Comparison of ENCODE assay signal across 22 cellular contexts in the genomic region with DNA sequence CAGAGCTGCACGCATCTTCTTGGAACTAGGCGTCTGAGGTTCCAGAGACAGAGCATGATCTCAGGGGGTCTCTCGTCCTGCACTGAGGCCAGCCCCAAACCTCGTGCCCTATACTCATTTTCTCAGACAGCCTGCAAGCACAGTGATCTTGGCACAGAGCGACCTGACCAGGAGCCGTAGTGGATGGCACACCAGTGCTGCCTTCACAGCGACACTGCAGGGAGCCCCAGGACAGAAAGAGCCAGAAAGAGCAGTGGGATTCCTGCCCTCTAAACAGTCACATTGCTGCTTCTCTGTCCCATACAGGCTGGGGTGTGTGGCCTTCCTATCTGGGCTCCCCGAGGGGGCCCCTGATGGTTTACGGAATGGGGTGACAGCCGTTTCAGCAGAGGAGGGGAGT.
A peak's percentile ranks its signal among the peaks of the same experiment; 100 is the strongest.
DNase-seq lines count a peak whose midpoint lies in the region; ATAC-seq, FAIRE-seq and TF ChIP-seq lines count a peak whose summit lies in the region.
"Had no signal": no experiment of that assay in that cellular context is flagged by ENCODE, and none has a peak within 500 bp of the region (broad histone marks: within the 10 kb centered on the region; RNA-seq: fewer than 3 reads in every experiment).

No MANE protein-coding gene starts in this region.

- peaks cover 5% of the 10 kb centered on the region for H3K27me3 Mint-ChIP-seq in neural progenitor cell (ENCODE audit: insufficient read depth, low read depth)
- peaks cover 70% of the 10 kb centered on the region for H3K27me3 Mint-ChIP-seq in stimulated activated memory B cell treated with anti-CD40 and anti-IgM and Interleukin-4, amounts not matched to agents 10 μg/mL and 1 μg/mL and 100 μg/mL, for 72 hours

- H2AFZ ChIP-seq in neural progenitor cell (replicated peaks), result no peak overlapping the region
- H2AFZ ChIP-seq: GM23248 had no signal

- no peak for TF ChIP-seq POLR2A in A549 (IDR thresholded peaks at IDR 0.05; ENCODE audit: low read length)

- H3K4me1 ChIP-seq in A549, result peaks cover 45% of the 10 kb centered on the region
- peaks cover 18% of the 10 kb centered on the region for H3K4me1 ChIP-seq in neural progenitor cell

- TF ChIP-seq CTCF in A549 (IDR thresholded peaks at IDR 0.05) (no peak), neural progenitor cell (IDR thresholded peaks at IDR 0.05) (no peak)

- peak overlapping the region; percentile 27 to 78; a peak in 4 of 6 replicates for H3K27ac ChIP-seq in A549
- no peak overlapping the region for H3K27ac ChIP-seq in neural progenitor cell
- H3K27ac ChIP-seq: 22Rv1, GM23248 had no signal

- H3K36me3 Mint-ChIP-seq in neural progenitor cell, result no peaks in the 10 kb centered on the region
- H3K36me3 Mint-ChIP-seq in stimulated activated memory B cell treated with anti-CD40 and anti-IgM and Interleukin-4, amounts not matched to agents 10 μg/mL and 1 μg/mL and 100 μg/mL, for 72 hours, result peaks cover 4% of the 10 kb centered on the region
- H3K36me3 Mint-ChIP-seq: CD14-positive monocyte; CD8-positive, alpha-beta memory T cell had no signal

- peaks cover 2% of the 10 kb centered on the region for H3K9me3 Mint-ChIP-seq in neural progenitor cell
- H3K9me3 Mint-ChIP-seq in stimulated activated memory B cell treated with anti-CD40 and anti-IgM and Interleukin-4, amounts not matched to agents 10 μg/mL and 1 μg/mL and 100 μg/mL, for 72 hours, result no peaks in the 10 kb centered on the region
- H3K9me3 Mint-ChIP-seq: CD4-positive, alpha-beta T cell; CD8-positive, alpha-beta memory T cell had no signal

- in situ Hi-C loops in G401 (cut with HindIII; ENCODE audit: low sequenced_read_pairs), result no loop called here

- no peak overlapping the region for H3K9ac ChIP-seq in neural progenitor cell
- H3K9ac ChIP-seq: GM23248 had no signal

- TF ChIP-seq EP300 in A549 (IDR thresholded peaks at IDR 0.05), result no peak

- H3K4me3 Mint-ChIP-seq in neural progenitor cell, result no peak overlapping the region
- H3K4me3 Mint-ChIP-seq in stimulated activated memory B cell treated with anti-CD40 and anti-IgM and Interleukin-4, amounts not matched to agents 10 μg/mL and 1 μg/mL and 100 μg/mL, for 72 hours, result no peak overlapping the region
- H3K4me3 Mint-ChIP-seq: CD14-positive monocyte; CD4-positive, alpha-beta T cell; CD8-positive, alpha-beta memory T cell had no signal

- H3K27ac Mint-ChIP-seq in neural progenitor cell, result peak overlapping the region; percentile 63
- H3K27ac Mint-ChIP-seq in stimulated activated memory B cell treated with anti-CD40 and anti-IgM and Interleukin-4, amounts not matched to agents 10 μg/mL and 1 μg/mL and 100 μg/mL, for 72 hours, result no peak overlapping the region
- H3K27ac Mint-ChIP-seq: CD14-positive monocyte; CD4-positive, alpha-beta T cell; CD8-positive, alpha-beta memory T cell had no signal

- H3K79me2 ChIP-seq in neural progenitor cell (ENCODE audit: low read depth), result no peaks in the 10 kb centered on the region

- H3K4me1 Mint-ChIP-seq in neural progenitor cell, result peaks cover 27% of the 10 kb centered on the region
- no peaks in the 10 kb centered on the region for H3K4me1 Mint-ChIP-seq in stimulated activated memory B cell treated with anti-CD40 and anti-IgM and Interleukin-4, amounts not matched to agents 10 μg/mL and 1 μg/mL and 100 μg/mL, for 72 hours
- H3K4me1 Mint-ChIP-seq: CD14-positive monocyte; CD8-positive, alpha-beta memory T cell had no signal

- DNase-seq in A549 (ENCODE audit: low read depth in 1 of 2, low spot score in 1 of 2) (no peak), G401 (ENCODE audit: low spot score) (peak; percentile 75), neural progenitor cell (ENCODE audit: low spot score) (no peak), NCI-H345 treated with DMSO at 0.1 percent for 48 hours (lab: John Stamatoyannopoulos, UW; ENCODE audit: unreplicated experiment) (no peak), T1000 (lab: John Stamatoyannopoulos, UW) (no peak), Kasumi-1 (lab: John Stamatoyannopoulos, UW) (no peak)
- DNase-seq: CD4-positive, alpha-beta T cell; CD8-positive, alpha-beta memory T cell; DMS 273 treated with DMSO at 0.1 percent for 48 hours; DMS79; EL; GF-D8; GM23248; H7; HCEC 1CT had no signal

- TF ChIP-seq RAD21 in A549 (conservative IDR thresholded peaks at IDR 0.05 in 1 of 2, IDR thresholded peaks at IDR 0.05 in 1 of 2), result no peak

- no peak overlapping the region for H3K4me3 ChIP-seq in A549
- no peak overlapping the region for H3K4me3 ChIP-seq in neural progenitor cell
- H3K4me3 ChIP-seq: GM23248 had no signal

- no peaks in the 10 kb centered on the region for H3K36me3 ChIP-seq in neural progenitor cell

- H3K9me3 ChIP-seq in A549 (no peaks in the 10 kb centered on the region), neural progenitor cell (ENCODE audit: low read depth) (no peaks in the 10 kb centered on the region)

- no peak overlapping the region for H3K4me2 ChIP-seq in A549
- no peak overlapping the region for H3K4me2 ChIP-seq in neural progenitor cell

- no peaks in the 10 kb centered on the region for H3K27me3 ChIP-seq in neural progenitor cell

- WGBS in A549 (ENCODE audit: missing lambda C conversion rate), result 93% methylated on average over 10 of the region's 10 CpGs

- FAIRE-seq in A549 (lab: Jason Lieb, UNC), result no peak
- FAIRE-seq: D721Med, GM12892, GM19239, H1 had no signal

- H4K20me1 ChIP-seq in neural progenitor cell (ENCODE audit: low read depth), result no peaks in the 10 kb centered on the region

- no peak for ATAC-seq in A549
- ATAC-seq in stimulated activated memory B cell treated with anti-CD40 and anti-IgM and Interleukin-4, amounts not matched to agents 10 μg/mL and 1 μg/mL and 100 μg/mL, for 72 hours, result peak; percentile 25

- CTCF ChIA-PET in A549 (lab: Yijun Ruan, JAX), result no interaction called here

- POLR2A ChIA-PET in A549 (lab: Yijun Ruan, JAX), result no interaction called here

- H3F3A ChIP-seq in neural progenitor cell (ENCODE audit: low read depth), result no peaks in the 10 kb centered on the region

TF ChIP-seq in A549, 52 proteins besides CTCF, POLR2A, EP300 and RAD21:
- TF ChIP-seq, protein P1, sequence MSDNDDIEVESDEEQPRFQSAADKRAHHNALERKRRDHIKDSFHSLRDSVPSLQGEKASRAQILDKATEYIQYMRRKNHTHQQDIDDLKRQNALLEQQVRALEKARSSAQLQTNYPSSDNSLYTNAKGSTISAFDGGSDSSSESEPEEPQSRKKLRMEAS (IDR thresholded peaks at IDR 0.05), result no peak
- TF ChIP-seq HEYL (CRISPR knock-in tag; IDR thresholded peaks at IDR 0.05) (no peak), FOXS1 (CRISPR knock-in tag; IDR thresholded peaks at IDR 0.05) (no peak), HDAC2 (IDR thresholded peaks at IDR 0.05) (no peak), CHD4 (IDR thresholded peaks at IDR 0.05; ENCODE audit: borderline replicate concordance) (no peak), E2F6 (IDR thresholded peaks at IDR 0.05; ENCODE audit: borderline replicate concordance, low read depth) (no peak)
